ENCODE assay signal across 18 cellular contexts in the genomic region with DNA sequence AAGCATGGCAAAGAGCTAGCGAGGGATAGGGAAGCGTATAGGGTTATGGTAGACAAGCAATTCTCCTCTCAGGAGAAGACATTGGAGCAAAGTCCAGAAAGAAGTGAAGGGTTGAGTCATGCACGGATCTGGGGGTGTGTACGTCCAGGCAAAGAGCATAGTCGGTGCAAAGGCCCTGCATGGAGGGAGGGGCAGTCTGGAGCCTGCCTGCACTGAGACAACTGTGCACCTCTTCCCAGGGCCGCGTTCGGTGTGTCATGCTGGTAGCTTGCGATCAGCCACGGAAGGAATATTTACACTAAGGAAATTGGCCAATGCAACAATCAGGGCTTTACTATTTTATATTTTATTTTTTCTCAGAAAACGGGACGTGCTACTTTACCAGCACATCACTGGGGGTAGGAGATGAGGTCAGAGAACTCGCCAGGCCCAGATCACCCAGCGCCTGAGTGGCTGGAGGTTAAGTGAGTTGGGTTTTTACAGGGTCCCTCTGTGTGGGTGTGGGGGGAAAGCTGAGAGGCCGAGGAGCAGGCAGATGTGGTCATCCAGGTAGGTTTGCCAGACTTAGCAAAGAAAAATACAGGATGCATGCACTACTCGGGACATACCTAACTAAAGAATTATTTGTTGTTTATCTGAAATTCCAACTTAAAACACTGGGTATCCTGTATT. TPM values are rescaled to one million over a fixed set of nuclear protein-coding genes. Genes with fewer than 3 reads are reported as not detected.
DNase-seq lines count a peak whose midpoint lies in the region; ATAC-seq and TF ChIP-seq lines count a peak whose summit lies in the region.
"Had no signal": no experiment of that assay in that cellular context is flagged by ENCODE, and none has a peak within 500 bp of the region (broad histone marks: within the 10 kb centered on the region; RNA-seq: fewer than 3 reads in every experiment).

No MANE protein-coding gene starts in this region.

- H3K36me3 ChIP-seq in heart right ventricle (peaks cover 0 to 6% (median 0%) of the 10 kb centered on the region in 9 donors), lower lobe of right lung (no peaks in the 10 kb centered on the region), upper lobe of left lung (no peaks in the 10 kb centered on the region)
- H3K36me3 ChIP-seq: breast epithelium, neutrophil, SJCRH30, vagina had no signal

- H3K27ac Mint-ChIP-seq in T-cell, result peak overlapping the region; percentile 17 to 88

- no peaks in the 10 kb centered on the region for H3K9me3 ChIP-seq in heart right ventricle
- H3K9me3 ChIP-seq in lower lobe of right lung, result no peaks in the 10 kb centered on the region
- H3K9me3 ChIP-seq in upper lobe of left lung, result no peaks in the 10 kb centered on the region
- H3K9me3 ChIP-seq: breast epithelium, neutrophil, SJCRH30, vagina had no signal

- POLR2A ChIA-PET in T-cell (lab: Charles Lee), result no interaction called here

- no peak overlapping the region for H3K4me3 ChIP-seq in heart right ventricle
- H3K4me3 ChIP-seq in lower lobe of right lung, result no peak overlapping the region
- no peak overlapping the region for H3K4me3 ChIP-seq in upper lobe of left lung
- H3K4me3 ChIP-seq: breast epithelium, SJCRH30, vagina had no signal

- TF ChIP-seq EP300 in upper lobe of left lung (IDR thresholded peaks at IDR 0.05), result no peak

- H3K4me1 ChIP-seq in heart right ventricle (peaks cover 4 to 51% (median 19%) of the 10 kb centered on the region in 9 donors), lower lobe of right lung (peaks cover 35% of the 10 kb centered on the region), upper lobe of left lung (peaks cover 21 to 42% (median 31%) of the 10 kb centered on the region in 4 donors)
- H3K4me1 ChIP-seq: breast epithelium had no signal

- CTCF ChIA-PET in T-cell (lab: Charles Lee), result interaction anchor here in 1 of 2 donors (0.7 to 1.3 kb wide), 2 partner anchors 75 to 78 kb away, joined by 3 read pairs; no protein-coding TSS in a partner anchor

- no peak for DNase-seq in heart right ventricle
- DNase-seq in Right ventricle myocardium superior, result no peak
- no peak for DNase-seq in T-cell
- no peak for DNase-seq in lower lobe of right lung
- no peak for DNase-seq in upper lobe of left lung
- no peak for DNase-seq in Right ventricle myocardium inferior (ENCODE audit: missing footprints)
- DNase-seq: activated T-cell treated with anti-CD3 and anti-CD28 coated beads, Interleukin-2, amount 50 U/mL, for 4 hours; GF-D8; mesendoderm; NCI-H2029; NCI-H524; retina; SJCRH30 had no signal

- H3K27me3 ChIP-seq in heart right ventricle, result no peaks in the 10 kb centered on the region
- H3K27me3 ChIP-seq in lower lobe of right lung (ENCODE audit: low read depth), result no peaks in the 10 kb centered on the region
- no peaks in the 10 kb centered on the region for H3K27me3 ChIP-seq in upper lobe of left lung
- H3K27me3 ChIP-seq: breast epithelium, SJCRH30, vagina had no signal

- ATAC-seq in heart right ventricle (no peak), Right ventricle myocardium superior (ENCODE audit: poor library complexity) (no peak), T-cell (replicated peaks in 1 of 4) (no peak), lower lobe of right lung (no peak), upper lobe of left lung (ENCODE audit: low FRiP score in 2 of 2) (no peak), GM19397 (IDR thresholded peaks at IDR 0.05; ENCODE audit: unreplicated experiment) (no peak), Right ventricle myocardium inferior (no peak), HG02588 (IDR thresholded peaks at IDR 0.05; ENCODE audit: unreplicated experiment) (no peak)

- peaks cover 35 to 46% (median 38%) of the 10 kb centered on the region in 3 donors for H3K4me1 Mint-ChIP-seq in T-cell

- H3K4me3 Mint-ChIP-seq in T-cell, result peak overlapping the region in 1 of 3 donors; percentile 72
- H3K4me3 Mint-ChIP-seq: activated T-cell treated with anti-CD3 and anti-CD28 coated beads, Interleukin-2, amount 50 U/mL, for 4 hours had no signal

- TF ChIP-seq CTCF in heart right ventricle (IDR thresholded peaks at IDR 0.05), result no peak
- no peak for TF ChIP-seq CTCF in lower lobe of right lung (IDR thresholded peaks at IDR 0.05)
- no peak for TF ChIP-seq CTCF in upper lobe of left lung (IDR thresholded peaks at IDR 0.05)

- no peak for TF ChIP-seq POLR2A in upper lobe of left lung (IDR thresholded peaks at IDR 0.05)

- intact Hi-C loops in heart right ventricle (cut with DNase I), result loop anchor here in 6 of 10 donors (5.0 to 10.0 kb wide), 5 partner anchors 38 to 398 kb away; no protein-coding TSS in a partner anchor
- intact Hi-C loops in Right ventricle myocardium superior (cut with DNase I), result no loop called here
- intact Hi-C loops in lower lobe of right lung (cut with DNase I), result loop anchor here (5.0 kb wide), 1 partner anchor 73 kb away; no protein-coding TSS in a partner anchor
- intact Hi-C loops in Right ventricle myocardium inferior (cut with DNase I), result no loop called here

- WGBS in heart right ventricle, 2 donors, result 93 to 95% methylated on average over 16 of the region's 16 CpGs
- 88% methylated on average over 16 of the region's 16 CpGs for WGBS in upper lobe of left lung, 2 donors

- H3K9me3 Mint-ChIP-seq in T-cell, result no peaks in the 10 kb centered on the region
- H3K9me3 Mint-ChIP-seq: activated T-cell treated with anti-CD3 and anti-CD28 coated beads, Interleukin-2, amount 50 U/mL, for 4 hours had no signal

- no peaks in the 10 kb centered on the region for H3K36me3 Mint-ChIP-seq in T-cell

- peaks cover 0 to 4% of the 10 kb centered on the region in 2 donors for H3K27me3 Mint-ChIP-seq in T-cell

- H3K27ac ChIP-seq in heart right ventricle, result peak overlapping the region in 6 of 10 donors; percentile 27 to 82 (median 56)
- peak overlapping the region; percentile 58 for H3K27ac ChIP-seq in lower lobe of right lung
- H3K27ac ChIP-seq in upper lobe of left lung, result peak overlapping the region in 3 of 4 donors; percentile 18 to 38 (median 30)
- H3K27ac ChIP-seq: neutrophil, vagina had no signal

RNA-seq across cellular contexts. Expression of a gene that starts 6.7 kb away (rescaled TPM):
- total RNA-seq in heart right ventricle (10 to 100 TPM in 5 of 10 donors, 1 to 10 TPM in 5; 5.3 to 18.8 (median 10.4) TPM), Right ventricle myocardium superior (6.8 TPM), T-cell (1 to 10 TPM; 1.2 to 2.5 (median 2.1) TPM), lower lobe of right lung (11.3 TPM), upper lobe of left lung (10 to 100 TPM; 11.7 to 52.4 (median 17.5) TPM), Right ventricle myocardium inferior (5.3 TPM)
- polyA plus RNA-seq in heart right ventricle, result 10 to 100 TPM in 1 of 2 donors, 1 to 10 TPM in 1; 9.4 to 11.6 TPM

RNA-seq across cellular contexts. Expression of a gene that starts 9.1 kb away (rescaled TPM):
- total RNA-seq in heart right ventricle (10 to 100 TPM in 6 of 10 donors, 1 to 10 TPM in 4; 7.3 to 16.6 (median 11.4) TPM), Right ventricle myocardium superior (13.9 TPM), T-cell (10 to 100 TPM; 14.6 to 29.8 (median 27.9) TPM), lower lobe of right lung (22.2 TPM), upper lobe of left lung (10 to 100 TPM; 20.1 to 77.2 (median 37.6) TPM), Right ventricle myocardium inferior (13.0 TPM)
- 10 to 100 TPM in 1 of 2 donors, 1 to 10 TPM in 1; 9.1 to 12.3 TPM for polyA plus RNA-seq in heart right ventricle

RNA-seq across cellular contexts. Expression of a gene that starts 17.7 kb away (rescaled TPM):
- total RNA-seq in heart right ventricle, result 100 to 1,000 TPM in 1 of 10 donors, 10 to 100 TPM in 9; 15.4 to 101 (median 41.6) TPM
- 10 to 100 TPM; 27.5 to 44.7 TPM for polyA plus RNA-seq in heart right ventricle
- 42.9 TPM for total RNA-seq in Right ventricle myocardium superior
- total RNA-seq in T-cell, result under 1 TPM in 3 of 5 donors, not detected in 2; 0.18 to 0.63 (median 0.46) TPM
- 179 TPM for total RNA-seq in lower lobe of right lung
- 100 to 1,000 TPM in 4 of 6 donors, 10 to 100 TPM in 2; 24.1 to 280 (median 175) TPM for total RNA-seq in upper lobe of left lung
- total RNA-seq in Right ventricle myocardium inferior, result 53.5 TPM

RNA-seq across cellular contexts. Expression of a gene that starts 41.8 kb away (rescaled TPM):
- total RNA-seq in heart right ventricle (1 to 10 TPM in 5 of 10 donors, under 1 TPM in 5; 0.64 to 4.2 (median 1.0) TPM), Right ventricle myocardium superior (2.2 TPM), T-cell (1 to 10 TPM in 3 of 5 donors, under 1 TPM in 2; 0.40 to 1.8 (median 1.2) TPM), lower lobe of right lung (1.8 TPM), upper lobe of left lung (1 to 10 TPM in 4 of 6 donors, under 1 TPM in 2; 0.69 to 6.3 (median 2.1) TPM), Right ventricle myocardium inferior (3.5 TPM)
- 1 to 10 TPM; 4.4 to 8.1 TPM for polyA plus RNA-seq in heart right ventricle

Comparison
In these comparisons a context has a peak if more than half of its experiments do, and no peak if none do; other contexts are left out.
1. intact Hi-C loops: an anchor here in heart right ventricle (5.0 to 10.0 kb wide) and lower lobe of right lung (5.0 kb wide); none called in Right ventricle myocardium superior and Right ventricle myocardium inferior.
2. RNA of a gene that starts 17.7 kb away (total RNA-seq): 24.1 to 280 TPM in upper lobe of left lung, 179 TPM in lower lobe of right lung (single experiment), 53.5 TPM in Right ventricle myocardium inferior (single experiment), 15.4 to 101 TPM in heart right ventricle and 42.9 TPM in Right ventricle myocardium superior (single experiment); 0.18 to 0.63 TPM in T-cell; every median in the first group is over 10 times any median in the second.
3. Peak in every context shown above with its lines, with median percentiles within 50 percentile points of each other: H3K27ac ChIP-seq.